Comparison of ENCODE assay signal across 14 cellular contexts in genomic region chr5:72242796-72243475, GRCh38.
DNase-seq lines count a peak whose midpoint lies in the region; ATAC-seq, FAIRE-seq and TF ChIP-seq lines count a peak whose summit lies in the region.
"Had no signal": no experiment of that assay in that cellular context is flagged by ENCODE, and none has a peak within 500 bp of the region (broad histone marks: within the 10 kb centered on the region; RNA-seq: fewer than 3 reads in every experiment).

No MANE protein-coding gene starts in this region.

- no peaks in the 10 kb centered on the region for H3K27me3 Mint-ChIP-seq in astrocyte (ENCODE audit: low read depth, unreplicated experiment)

- H4K20me1 ChIP-seq in astrocyte (ENCODE audit: insufficient read depth, low read length), result no peaks in the 10 kb centered on the region

- H3K36me3 Mint-ChIP-seq in astrocyte (ENCODE audit: low read depth, unreplicated experiment), result peaks cover 2% of the 10 kb centered on the region

- H3K36me3 ChIP-seq in astrocyte (ENCODE audit: insufficient read depth, low read length), result no peaks in the 10 kb centered on the region
- H3K36me3 ChIP-seq: cardiac muscle cell had no signal

- no peak for FAIRE-seq in astrocyte (lab: Jason Lieb, UNC)
- FAIRE-seq: GM18507, small intestine had no signal

- H3K27ac Mint-ChIP-seq in astrocyte (ENCODE audit: unreplicated experiment), result no peak overlapping the region

- no peak for TF ChIP-seq CTCF in astrocyte (IDR thresholded peaks at IDR 0.05; ENCODE audit: insufficient read depth, low read depth, low read length)

- H3K27ac ChIP-seq in astrocyte (ENCODE audit: low read depth, low read length), result peak overlapping the region; percentile 23
- H3K27ac ChIP-seq: C4-2B, cardiac muscle cell, testis had no signal

- H3K4me1 Mint-ChIP-seq in astrocyte (ENCODE audit: low read depth, unreplicated experiment), result peaks cover 49% of the 10 kb centered on the region

- H3K9ac ChIP-seq in astrocyte (ENCODE audit: low read length), result peak overlapping the region; percentile 21

- H3K4me3 ChIP-seq in astrocyte (ENCODE audit: insufficient read depth, low read depth, low read length), result no peak overlapping the region
- H3K4me3 ChIP-seq: cardiac muscle cell, testis had no signal

- no peak overlapping the region for H3K4me3 Mint-ChIP-seq in astrocyte (ENCODE audit: unreplicated experiment)

- H3K79me2 ChIP-seq in astrocyte (ENCODE audit: insufficient read depth, low read length), result peaks cover 6% of the 10 kb centered on the region

- peak overlapping the region; percentile 68 for H3K4me2 ChIP-seq in astrocyte (ENCODE audit: low read length)

- H2AFZ ChIP-seq in astrocyte (ENCODE audit: low read depth, low read length), result peak overlapping the region; percentile 8

- H3K4me1 ChIP-seq in astrocyte (ENCODE audit: insufficient read depth, low read length), result peaks cover 41% of the 10 kb centered on the region

- H3K27me3 ChIP-seq in astrocyte (ENCODE audit: insufficient read depth, low read length), result no peaks in the 10 kb centered on the region
- H3K27me3 ChIP-seq: cardiac muscle cell, testis had no signal

- no peaks in the 10 kb centered on the region for H3K9me3 Mint-ChIP-seq in astrocyte (ENCODE audit: unreplicated experiment)

- ATAC-seq in HG03159 (IDR thresholded peaks at IDR 0.05; ENCODE audit: unreplicated experiment), result no peak

- DNase-seq in NCI-H146 (lab: John Stamatoyannopoulos, UW) (peak; percentile 68), astrocyte (ENCODE audit: low read depth) (peak; percentile 80), kidney tubule cell (ENCODE audit: low spot score) (peak; percentile 25), superior temporal gyrus (ENCODE audit: extremely low spot score) (peak; percentile 68), Kasumi-1 (lab: John Stamatoyannopoulos, UW) (no peak)
- no peak for DNase-seq in activated CD4-positive, alpha-beta T cell treated with anti-CD3 and anti-CD28 coated beads for 4 hours
- no peak for DNase-seq in activated T-cell treated with anti-CD3 and anti-CD28 coated beads, Interleukin-2, amount 50 U/mL, for 48 hours
- DNase-seq: activated naive CD4-positive, alpha-beta T cell; small intestine; testis had no signal

- H3K9me3 ChIP-seq in astrocyte (ENCODE audit: insufficient read depth, low read depth, low read length), result no peaks in the 10 kb centered on the region
- H3K9me3 ChIP-seq: testis had no signal

Comparison
In these comparisons a context has a peak if more than half of its experiments do, and no peak if none do; other contexts are left out.
1. DNase-seq: peak in NCI-H146 (single experiment), astrocyte (single experiment), kidney tubule cell (single experiment) and superior temporal gyrus (single experiment); none in activated CD4-positive, alpha-beta T cell treated with anti-CD3 and anti-CD28 coated beads for 4 hours (0 of 2), Kasumi-1 (0 of 2) and activated T-cell treated with anti-CD3 and anti-CD28 coated beads, Interleukin-2, amount 50 U/mL, for 48 hours (0 of 2).